In genomic region chr5:180803181-180804128, GRCh38 we compare ENCODE assay signal across 8 cellular contexts. TPM values are rescaled to one million over a fixed set of nuclear protein-coding genes. Genes with fewer than 3 reads are reported as not detected.
DNase-seq lines count a peak whose midpoint lies in the region; ATAC-seq, FAIRE-seq and TF ChIP-seq lines count a peak whose summit lies in the region.

No MANE protein-coding gene starts in this region.

- DNase-seq in germinal center (ENCODE audit: low spot score), result peak; percentile 81
- peak; percentile 61 for DNase-seq in pons (ENCODE audit: low spot score)
- DNase-seq in ureter (ENCODE audit: low spot score), result peak; percentile 89
- DNase-seq in D721Med (ENCODE audit: insufficient read length, low spot score), result no peak

- H2AFZ ChIP-seq in OCI-LY3 (ENCODE audit: low read depth, low read length), result no peak overlapping the region

- peak overlapping the region; percentile 80 for H3K9ac ChIP-seq in OCI-LY3 (ENCODE audit: low read length)

- TF ChIP-seq CTCF in OCI-LY3 (IDR thresholded peaks at IDR 0.05; ENCODE audit: low read depth, low read length) (no peak), D721Med (IDR thresholded peaks at IDR 0.05; ENCODE audit: insufficient read depth, missing control alignments) (no peak)

- ATAC-seq in HG02759 (IDR thresholded peaks at IDR 0.05; ENCODE audit: unreplicated experiment), result peak; percentile 60
- peak; percentile 81 for ATAC-seq in activated T-helper 17 cell treated with anti-CD3 and anti-CD28 coated beads, Interleukin-2, amount 50 U/mL, for 72 hours (replicated peaks)

- H4K20me1 ChIP-seq in OCI-LY3 (ENCODE audit: insufficient read depth, low read length), result peaks cover 36% of the 10 kb centered on the region

- no peaks in the 10 kb centered on the region for H3K27me3 ChIP-seq in OCI-LY3 (ENCODE audit: low read depth, low read length)

- H3K27ac ChIP-seq in OCI-LY3 (ENCODE audit: low read length), result peak overlapping the region; percentile 89

- peaks cover 32% of the 10 kb centered on the region for H3K36me3 ChIP-seq in OCI-LY3 (replicated peaks; ENCODE audit: low read depth, low read length)

- H3K4me3 Mint-ChIP-seq in activated T-helper 17 cell treated with anti-CD3 and anti-CD28 coated beads, Interleukin-2, amount 50 U/mL, for 72 hours, result peak overlapping the region; percentile 99

- H3K4me1 ChIP-seq in OCI-LY3 (ENCODE audit: low read length), result peaks cover 41% of the 10 kb centered on the region

- peaks cover 60% of the 10 kb centered on the region for H3K79me2 ChIP-seq in OCI-LY3 (ENCODE audit: low read length)

- no peaks in the 10 kb centered on the region for H3K27me3 Mint-ChIP-seq in activated T-helper 17 cell treated with anti-CD3 and anti-CD28 coated beads, Interleukin-2, amount 50 U/mL, for 72 hours

- peaks cover 55% of the 10 kb centered on the region for H3K4me1 Mint-ChIP-seq in activated T-helper 17 cell treated with anti-CD3 and anti-CD28 coated beads, Interleukin-2, amount 50 U/mL, for 72 hours

- H3K27ac Mint-ChIP-seq in activated T-helper 17 cell treated with anti-CD3 and anti-CD28 coated beads, Interleukin-2, amount 50 U/mL, for 72 hours, result peak overlapping the region; percentile 44

- no peaks in the 10 kb centered on the region for H3K9me3 Mint-ChIP-seq in activated T-helper 17 cell treated with anti-CD3 and anti-CD28 coated beads, Interleukin-2, amount 50 U/mL, for 72 hours

- FAIRE-seq in D721Med (lab: Jason Lieb, UNC), result no peak

- H3K36me3 Mint-ChIP-seq in activated T-helper 17 cell treated with anti-CD3 and anti-CD28 coated beads, Interleukin-2, amount 50 U/mL, for 72 hours (ENCODE audit: low read depth), result peaks cover 94% of the 10 kb centered on the region

- peak; percentile 59 for TF ChIP-seq POLR2A in GM15510 (IDR thresholded peaks at IDR 0.05; ENCODE audit: borderline replicate concordance, extremely low read depth, insufficient read length)

- H3K9me3 ChIP-seq in OCI-LY3 (ENCODE audit: insufficient read depth, low read length), result no peaks in the 10 kb centered on the region

- H3K4me2 ChIP-seq in OCI-LY3 (ENCODE audit: low read length), result peak overlapping the region; percentile 88

- H3K4me3 ChIP-seq in OCI-LY3 (ENCODE audit: low read length), result peak overlapping the region; percentile 83

RNA-seq across cellular contexts. Expression of gene MGAT1, which starts 0.8 kb away (rescaled TPM):
- 100 to 1,000 TPM; 170 to 308 TPM for total RNA-seq in activated T-helper 17 cell treated with anti-CD3 and anti-CD28 coated beads, Interleukin-2, amount 50 U/mL, for 72 hours
- 151 TPM for total RNA-seq in ureter

RNA-seq across cellular contexts. Expression of gene ZFP62, which starts 57.6 kb away (rescaled TPM):
- 10 to 100 TPM; 16.6 to 20.8 TPM for total RNA-seq in activated T-helper 17 cell treated with anti-CD3 and anti-CD28 coated beads, Interleukin-2, amount 50 U/mL, for 72 hours
- 44.8 TPM for total RNA-seq in ureter
